Comparison of ENCODE assay signal across 11 cellular contexts in genomic region chr1:22780696-22781095, GRCh38.
DNase-seq lines count a peak whose midpoint lies in the region; ATAC-seq and TF ChIP-seq lines count a peak whose summit lies in the region.
"Had no signal": no experiment of that assay in that cellular context is flagged by ENCODE, and none has a peak within 500 bp of the region (broad histone marks: within the 10 kb centered on the region; RNA-seq: fewer than 3 reads in every experiment).

No MANE protein-coding gene starts in this region.

- ATAC-seq in left ventricle myocardium superior (no peak), GM19324 (IDR thresholded peaks at IDR 0.05; ENCODE audit: low FRiP score, unreplicated experiment) (no peak)
- ATAC-seq in stimulated activated memory B cell treated with anti-CD40 and anti-IgM and Interleukin-4, amounts not matched to agents 10 μg/mL and 1 μg/mL and 100 μg/mL, for 72 hours = no peak

- no peak overlapping the region for H2AFZ ChIP-seq in neuronal stem cell (ENCODE audit: low read length)
- H2AFZ ChIP-seq: parathyroid adenoma had no signal

- no peak overlapping the region for H2BK15ac ChIP-seq in neuronal stem cell (ENCODE audit: low read length)

- no peak overlapping the region for H4K91ac ChIP-seq in neuronal stem cell (ENCODE audit: low read depth, low read length, poor library complexity)

- H3K9ac ChIP-seq in neuronal stem cell (ENCODE audit: low read depth, low read length, poor library complexity) = no peak overlapping the region
- H3K9ac ChIP-seq: parathyroid adenoma had no signal

- H3K4me2 ChIP-seq in neuronal stem cell (ENCODE audit: insufficient read depth, low read length, poor library complexity, severe bottlenecking) = no peak overlapping the region

- no peak overlapping the region for H2BK12ac ChIP-seq in neuronal stem cell (ENCODE audit: low read length)

- intact Hi-C loops in left ventricle myocardium superior (cut with micrococcal nuclease) = no loop called here

- no peak overlapping the region for H3K27ac Mint-ChIP-seq in stimulated activated memory B cell treated with anti-CD40 and anti-IgM and Interleukin-4, amounts not matched to agents 10 μg/mL and 1 μg/mL and 100 μg/mL, for 72 hours
- H3K27ac Mint-ChIP-seq: activated CD4-positive, alpha-beta T cell treated with anti-CD3 and anti-CD28 coated beads, Interleukin-2, amount 10 ng/mL, durations not matched to agents 24 days and 14 days had no signal

- H3K4ac ChIP-seq in neuronal stem cell (ENCODE audit: low read length) = no peak overlapping the region

- no peak overlapping the region for H4K8ac ChIP-seq in neuronal stem cell (ENCODE audit: low read depth, low read length)

- H3K23ac ChIP-seq in neuronal stem cell (ENCODE audit: low read depth, low read length, poor library complexity) = no peak overlapping the region

- TF ChIP-seq CTCF in choroid plexus epithelial cell (conservative IDR thresholded peaks at IDR 0.05; ENCODE audit: low read depth, low read length) = no peak

- no peaks in the 10 kb centered on the region for H3K27me3 ChIP-seq in neuronal stem cell (ENCODE audit: control insufficient read depth in 3 of 3, insufficient read depth in 3 of 3, low read depth in 1 of 3, low read length in 3 of 3)

- no peak overlapping the region for H2BK5ac ChIP-seq in neuronal stem cell (ENCODE audit: low read length)

- no peak overlapping the region for H3K4me3 Mint-ChIP-seq in stimulated activated memory B cell treated with anti-CD40 and anti-IgM and Interleukin-4, amounts not matched to agents 10 μg/mL and 1 μg/mL and 100 μg/mL, for 72 hours
- H3K4me3 Mint-ChIP-seq: activated CD4-positive, alpha-beta T cell treated with anti-CD3 and anti-CD28 coated beads, Interleukin-2, amount 10 ng/mL, durations not matched to agents 24 days and 14 days had no signal

- H2AK5ac ChIP-seq in neuronal stem cell (ENCODE audit: low read depth, low read length) = no peak overlapping the region

- H3K36me3 Mint-ChIP-seq in stimulated activated memory B cell treated with anti-CD40 and anti-IgM and Interleukin-4, amounts not matched to agents 10 μg/mL and 1 μg/mL and 100 μg/mL, for 72 hours = no peaks in the 10 kb centered on the region

- no peak overlapping the region for H2BK120ac ChIP-seq in neuronal stem cell (ENCODE audit: low read depth, low read length)

- H3K27ac ChIP-seq in neuronal stem cell (replicated peaks; ENCODE audit: low read length) = no peak overlapping the region
- H3K27ac ChIP-seq: parathyroid adenoma had no signal

- H3K9me3 ChIP-seq in neuronal stem cell (replicated peaks in 1 of 2; ENCODE audit: control insufficient read depth in 2 of 2, insufficient read depth in 1 of 2, low read depth in 1 of 2, low read length in 2 of 2) = no peaks in the 10 kb centered on the region

- no peaks in the 10 kb centered on the region for H3K4me1 Mint-ChIP-seq in stimulated activated memory B cell treated with anti-CD40 and anti-IgM and Interleukin-4, amounts not matched to agents 10 μg/mL and 1 μg/mL and 100 μg/mL, for 72 hours
- H3K4me1 Mint-ChIP-seq: activated CD4-positive, alpha-beta T cell treated with anti-CD3 and anti-CD28 coated beads, Interleukin-2, amount 10 ng/mL, durations not matched to agents 24 days and 14 days had no signal

- no peak overlapping the region for H3K4me3 ChIP-seq in choroid plexus epithelial cell (ENCODE audit: low read depth, low read length)
- H3K4me3 ChIP-seq in neuronal stem cell (ENCODE audit: low read length in 2 of 2) = no peak overlapping the region

- H3K18ac ChIP-seq in neuronal stem cell (ENCODE audit: low read length) = no peak overlapping the region

- peaks cover 4 to 13% of the 10 kb centered on the region in 2 donors for H3K36me3 ChIP-seq in neuronal stem cell (replicated peaks in 1 of 2; ENCODE audit: control insufficient read depth in 2 of 2, insufficient read depth in 2 of 2, low read length in 2 of 2)

- H3K27me3 Mint-ChIP-seq in stimulated activated memory B cell treated with anti-CD40 and anti-IgM and Interleukin-4, amounts not matched to agents 10 μg/mL and 1 μg/mL and 100 μg/mL, for 72 hours = peaks cover 37% of the 10 kb centered on the region

- H3K14ac ChIP-seq in neuronal stem cell (ENCODE audit: low read length) = no peak overlapping the region

- peaks cover 40 to 41% of the 10 kb centered on the region in 2 donors for H3K4me1 ChIP-seq in neuronal stem cell (ENCODE audit: control insufficient read depth in 2 of 2, insufficient read depth in 1 of 2, low read depth in 1 of 2, low read length in 2 of 2)
- H3K4me1 ChIP-seq: parathyroid adenoma had no signal

- WGBS in neuronal stem cell (ENCODE audit: extremely low coverage in 2 of 2, insufficient read length in 2 of 2, insufficient replicate concordance in 1 of 2), 2 donors = no CpG with 5 or more reads among the region's 14 CpGs

- peaks cover 2% of the 10 kb centered on the region for H3K79me1 ChIP-seq in neuronal stem cell (ENCODE audit: low read depth, low read length)

- H3K9me3 Mint-ChIP-seq in stimulated activated memory B cell treated with anti-CD40 and anti-IgM and Interleukin-4, amounts not matched to agents 10 μg/mL and 1 μg/mL and 100 μg/mL, for 72 hours = no peaks in the 10 kb centered on the region
- H3K9me3 Mint-ChIP-seq: activated CD4-positive, alpha-beta T cell treated with anti-CD3 and anti-CD28 coated beads, Interleukin-2, amount 10 ng/mL, durations not matched to agents 24 days and 14 days had no signal

- peak; percentile 34 for DNase-seq in DMS53 (lab: John Stamatoyannopoulos, UW)
- DNase-seq in DMS53 treated with DMSO at 0.1 percent for 48 hours (lab: John Stamatoyannopoulos, UW; ENCODE audit: unreplicated experiment) = no peak
- DNase-seq in HuH-7 (ENCODE audit: low spot score) = peak; percentile 85
- peak; percentile 36 for DNase-seq in choroid plexus epithelial cell (ENCODE audit: low read depth)
- DNase-seq in neuronal stem cell (ENCODE audit: low spot score) = peak; percentile 73
- no peak for DNase-seq in left ventricle myocardium superior
- DNase-seq: activated CD4-positive, alpha-beta T cell treated with anti-CD3 and anti-CD28 coated beads, Interleukin-2, amount 10 ng/mL, durations not matched to agents 24 days and 14 days; NCI-H748 treated with DMSO at 0.1 percent for 48 hours had no signal

Comparison
In these comparisons a context has a peak if more than half of its experiments do, and no peak if none do; other contexts are left out.
1. DNase-seq: peak in DMS53 (single experiment), HuH-7 (single experiment), choroid plexus epithelial cell (single experiment) and neuronal stem cell (single experiment); none in DMS53 treated with DMSO at 0.1 percent for 48 hours (single experiment) and left ventricle myocardium superior (single experiment).